Comparison of ENCODE assay signal across 36 cellular contexts in genomic region chr5:35047785-35048404, GRCh38. TPM values are rescaled to one million over a fixed set of nuclear protein-coding genes. Genes with fewer than 3 reads are reported as not detected.
DNase-seq lines count a peak whose midpoint lies in the region; ATAC-seq, FAIRE-seq and TF ChIP-seq lines count a peak whose summit lies in the region.
"Had no signal": no experiment of that assay in that cellular context is flagged by ENCODE, and none has a peak within 500 bp of the region (broad histone marks: within the 10 kb centered on the region; RNA-seq: fewer than 3 reads in every experiment).

Gene AGXT2 (minus strand): TSS chr5:35047949. CDS start chr5:35047892, 57 bp downstream.

- H3K4me1 Mint-ChIP-seq in Caco-2 (ENCODE audit: low read depth, unreplicated experiment) = peaks cover 23% of the 10 kb centered on the region
- H3K4me1 Mint-ChIP-seq in nephron = no peaks in the 10 kb centered on the region
- no peaks in the 10 kb centered on the region for H3K4me1 Mint-ChIP-seq in stimulated activated memory B cell treated with anti-CD40 and anti-IgM and Interleukin-4, amounts not matched to agents 10 μg/mL and 1 μg/mL and 100 μg/mL, for 72 hours
- H3K4me1 Mint-ChIP-seq: activated naive CD8-positive, alpha-beta T cell treated with anti-CD3 and anti-CD28 coated beads, Interleukin-2, amount 10 ng/mL, durations not matched to agents 7 days and 5 days; B cell; CD4-positive, alpha-beta memory T cell; nephron progenitor cell had no signal

- CTCF ChIA-PET in Caco-2 (lab: Charles Lee) = no interaction called here

- DNase-seq in Caco-2 (no peak), RCC 7860 (ENCODE audit: low spot score) (peak; percentile 60), glomerular visceral epithelial cell (ENCODE audit: extremely low spot score) (peak; percentile 35), DMS153 (lab: John Stamatoyannopoulos, UW) (no peak), amygdala (lab: John Stamatoyannopoulos, UW) (no peak)
- DNase-seq: activated CD4-positive, alpha-beta T cell treated with anti-CD3 and anti-CD28 coated beads, Interleukin-2, amount 50 U/mL, for 1 hour; activated CD4-positive, CD25-positive, alpha-beta regulatory T cell; activated gamma-delta T cell treated with Interleukin-2 at 50 U/mL for 16 hours; activated naive CD8-positive, alpha-beta T cell treated with anti-CD3 and anti-CD28 coated beads, Interleukin-2, amount 10 ng/mL, durations not matched to agents 7 days and 5 days; activated T-cell treated with anti-CD3 and anti-CD28 coated beads, Interleukin-2, amount 50 U/mL, for 1 hour; caudate nucleus; CD4-positive, alpha-beta memory T cell; cortex of kidney; effector memory CD8-positive, alpha-beta T cell; EL; erythroblast; head of caudate nucleus; NCI-H146; NCI-H2107; NCI-H774; nephron progenitor cell; ovary; retina; testis had no signal

- H3K27ac Mint-ChIP-seq in Caco-2 (ENCODE audit: unreplicated experiment) (peak within 1 kb of the TSS; percentile 2), nephron (peak within 1 kb of the TSS; percentile 28 to 91 (median 71))
- H3K27ac Mint-ChIP-seq in stimulated activated memory B cell treated with anti-CD40 and anti-IgM and Interleukin-4, amounts not matched to agents 10 μg/mL and 1 μg/mL and 100 μg/mL, for 72 hours = no peak within 1 kb of the TSS
- H3K27ac Mint-ChIP-seq: activated naive CD8-positive, alpha-beta T cell treated with anti-CD3 and anti-CD28 coated beads, Interleukin-2, amount 10 ng/mL, durations not matched to agents 7 days and 5 days; B cell; CD4-positive, alpha-beta memory T cell; effector memory CD8-positive, alpha-beta T cell; nephron progenitor cell; stimulated activated naive CD8-positive, alpha-beta T cell treated with anti-CD3 and anti-CD28 coated beads, Interleukin-15, Interleukin-2, amounts not matched to agents 100 ng/mL and 50 ng/mL, for 24 hours had no signal

- no peaks in the 10 kb centered on the region for H3K9me3 ChIP-seq in Caco-2
- H3K9me3 ChIP-seq: A549, ovary, testis had no signal

- no peaks in the 10 kb centered on the region for H3K27me3 ChIP-seq in Caco-2 (replicated peaks; ENCODE audit: control insufficient read depth, insufficient read depth, low read length)
- H3K27me3 ChIP-seq: ovary, testis had no signal

- TF ChIP-seq CTCF in Caco-2 (IDR thresholded peaks at IDR 0.05; ENCODE audit: insufficient read depth in 1 of 2, low read depth in 1 of 2, low read length in 1 of 2, severe bottlenecking in 1 of 2, unreplicated experiment in 1 of 2) = no peak
- no peak for TF ChIP-seq CTCF in nephron (IDR thresholded peaks at IDR 0.05; ENCODE audit: unreplicated experiment in 3 of 3)

- FAIRE-seq in RCC 7860 (lab: Jason Lieb, UNC) = peak; percentile 91
- FAIRE-seq: A549 had no signal

- H3K4me3 Mint-ChIP-seq in Caco-2 (ENCODE audit: unreplicated experiment) (no peak within 1 kb of the TSS), nephron (peak within 1 kb of the TSS in 1 of 3 experiments; percentile 53)
- H3K4me3 Mint-ChIP-seq in stimulated activated memory B cell treated with anti-CD40 and anti-IgM and Interleukin-4, amounts not matched to agents 10 μg/mL and 1 μg/mL and 100 μg/mL, for 72 hours = no peak within 1 kb of the TSS
- H3K4me3 Mint-ChIP-seq: activated naive CD8-positive, alpha-beta T cell treated with anti-CD3 and anti-CD28 coated beads, Interleukin-2, amount 10 ng/mL, durations not matched to agents 7 days and 5 days; B cell; CD4-positive, alpha-beta memory T cell; effector memory CD8-positive, alpha-beta T cell; nephron progenitor cell; stimulated activated naive CD8-positive, alpha-beta T cell treated with anti-CD3 and anti-CD28 coated beads, Interleukin-15, Interleukin-2, amounts not matched to agents 100 ng/mL and 50 ng/mL, for 24 hours had no signal

- no peak within 1 kb of the TSS for H3K4me3 ChIP-seq in Caco-2 (ENCODE audit: low read depth, low read length)
- H3K4me3 ChIP-seq: A549, ovary, smooth muscle cell, testis had no signal

- H3K9me3 Mint-ChIP-seq in Caco-2 (ENCODE audit: unreplicated experiment) (no peaks in the 10 kb centered on the region), nephron (peaks cover 4% of the 10 kb centered on the region)
- no peaks in the 10 kb centered on the region for H3K9me3 Mint-ChIP-seq in stimulated activated memory B cell treated with anti-CD40 and anti-IgM and Interleukin-4, amounts not matched to agents 10 μg/mL and 1 μg/mL and 100 μg/mL, for 72 hours
- H3K9me3 Mint-ChIP-seq: activated naive CD8-positive, alpha-beta T cell treated with anti-CD3 and anti-CD28 coated beads, Interleukin-2, amount 10 ng/mL, durations not matched to agents 7 days and 5 days; CD4-positive, alpha-beta memory T cell; effector memory CD8-positive, alpha-beta T cell; nephron progenitor cell; stimulated activated naive CD8-positive, alpha-beta T cell treated with anti-CD3 and anti-CD28 coated beads, Interleukin-15, Interleukin-2, amounts not matched to agents 100 ng/mL and 50 ng/mL, for 24 hours had no signal

- H3K36me3 Mint-ChIP-seq in Caco-2 (ENCODE audit: insufficient read depth, unreplicated experiment) = no peaks in the 10 kb centered on the region
- no peaks in the 10 kb centered on the region for H3K36me3 Mint-ChIP-seq in nephron (ENCODE audit: low read depth)
- H3K36me3 Mint-ChIP-seq in stimulated activated memory B cell treated with anti-CD40 and anti-IgM and Interleukin-4, amounts not matched to agents 10 μg/mL and 1 μg/mL and 100 μg/mL, for 72 hours = no peaks in the 10 kb centered on the region
- H3K36me3 Mint-ChIP-seq: activated naive CD8-positive, alpha-beta T cell treated with anti-CD3 and anti-CD28 coated beads, Interleukin-2, amount 10 ng/mL, durations not matched to agents 7 days and 5 days; CD4-positive, alpha-beta memory T cell had no signal

- POLR2A ChIA-PET in Caco-2 (lab: Charles Lee) = no interaction called here

- H3K27me3 Mint-ChIP-seq in Caco-2 (ENCODE audit: insufficient read depth, unreplicated experiment) (no peaks in the 10 kb centered on the region), nephron (ENCODE audit: low read depth) (no peaks in the 10 kb centered on the region)
- peaks cover 23% of the 10 kb centered on the region for H3K27me3 Mint-ChIP-seq in stimulated activated memory B cell treated with anti-CD40 and anti-IgM and Interleukin-4, amounts not matched to agents 10 μg/mL and 1 μg/mL and 100 μg/mL, for 72 hours

- intact Hi-C loops in Caco-2 (cut with micrococcal nuclease; ENCODE audit: unreplicated experiment) = no loop called here

- no peaks in the 10 kb centered on the region for H3K36me3 ChIP-seq in Caco-2 (ENCODE audit: control insufficient read depth, insufficient read depth, low read length)
- H3K36me3 ChIP-seq: ovary had no signal

- peaks cover 17% of the 10 kb centered on the region for H3K4me1 ChIP-seq in Caco-2
- H3K4me1 ChIP-seq: A549, testis had no signal

- no peak for ATAC-seq in stimulated activated memory B cell treated with anti-CD40 and anti-IgM and Interleukin-4, amounts not matched to agents 10 μg/mL and 1 μg/mL and 100 μg/mL, for 72 hours
- ATAC-seq in HG02884 (IDR thresholded peaks at IDR 0.05; ENCODE audit: unreplicated experiment) = no peak
- ATAC-seq: A549; effector memory CD8-positive, alpha-beta T cell; HCT116 had no signal

- no TSS peak for BruUV-seq in Caco-2 (replicated peaks; lab: Mats Ljungman, UMichigan)

RNA-seq across cellular contexts. Expression of gene AGXT2, which starts in this region (rescaled TPM):
- 0.21 TPM in 1 of 2 replicates, not detected in the other for total RNA-seq in Caco-2 (2022)
- total RNA-seq: activated naive CD8-positive, alpha-beta T cell treated with anti-CD3 and anti-CD28 coated beads, Interleukin-2, amount 10 ng/mL, durations not matched to agents 7 days and 5 days; B cell; CD4-positive, alpha-beta memory T cell; kidney epithelial cell; lung microvascular endothelial cell; smooth muscle cell; T-helper 1 cell treated with Interleukin-12 subunit alpha and Interleukin-12 subunit beta and Interleukin-4 antibody, amounts not matched to agents 30 ng/mL and 1 ng/mL, for 36 hours; testis; ureter had no signal

Comparison
In these comparisons a context has a peak if more than half of its experiments do, and no peak if none do; other contexts are left out.
1. DNase-seq: peak in RCC 7860 (single experiment) and glomerular visceral epithelial cell (single experiment); none in Caco-2 (0 of 2), DMS153 (single experiment) and amygdala (0 of 56).